13 cellular contexts compared by ENCODE assay signal in genomic region chr3:42078686-42079085, GRCh38. TPM values are rescaled to one million over a fixed set of nuclear protein-coding genes. Genes with fewer than 3 reads are reported as not detected.
DNase-seq lines count a peak whose midpoint lies in the region; ATAC-seq and TF ChIP-seq lines count a peak whose summit lies in the region.
"Had no signal": no experiment of that assay in that cellular context is flagged by ENCODE, and none has a peak within 500 bp of the region (broad histone marks: within the 10 kb centered on the region; RNA-seq: fewer than 3 reads in every experiment).

No MANE protein-coding gene starts in this region.

- H3K4me1 ChIP-seq in PC-9 (replicated peaks; ENCODE audit: insufficient read depth) (peaks cover 36% of the 10 kb centered on the region), subcutaneous abdominal adipose tissue (ENCODE audit: control insufficient read depth in 5 of 5, insufficient read depth in 5 of 5, low read length in 5 of 5) (peaks cover 5 to 55% (median 45%) of the 10 kb centered on the region in 5 donors), SJCRH30 (peaks cover 13% of the 10 kb centered on the region)
- H3K4me1 ChIP-seq: BE2C had no signal

- no peaks in the 10 kb centered on the region for H4K20me1 ChIP-seq in PC-9 (ENCODE audit: insufficient read depth)

- H3K27ac ChIP-seq in PC-9, result peak overlapping the region; percentile 87; the same call in 1 of the 2 replicates
- H3K27ac ChIP-seq in layer of hippocampus (ENCODE audit: low read depth, low read length), result peak overlapping the region; percentile 2
- peak overlapping the region; percentile 3 for H3K27ac ChIP-seq in subcutaneous abdominal adipose tissue (ENCODE audit: low read depth, low read length)
- no peak overlapping the region for H3K27ac ChIP-seq in SJCRH30
- H3K27ac ChIP-seq: testis had no signal

- H3K79me2 ChIP-seq in PC-9 (ENCODE audit: low read depth), result peaks cover 10% of the 10 kb centered on the region; the same call in 1 of the 2 replicates

- no peak for ATAC-seq in activated CD8-positive, alpha-beta memory T cell treated with anti-CD3 and anti-CD28 coated beads, Interleukin-2, amount 10 ng/mL, durations not matched to agents 7 days and 5 days
- no peak for ATAC-seq in activated T-cell treated with anti-CD3 and anti-CD28 coated beads, Interleukin-2, amount 50 U/mL, for 72 hours (replicated peaks in 1 of 2)
- ATAC-seq: left colon had no signal

- no peaks in the 10 kb centered on the region for H3K36me3 ChIP-seq in PC-9 (ENCODE audit: low read depth)
- H3K36me3 ChIP-seq in subcutaneous abdominal adipose tissue (ENCODE audit: control insufficient read depth in 5 of 5, insufficient read depth in 5 of 5, low read length in 5 of 5), result no peaks in the 10 kb centered on the region
- no peaks in the 10 kb centered on the region for H3K36me3 ChIP-seq in SJCRH30
- H3K36me3 ChIP-seq: BE2C had no signal

- peak; percentile 39 for DNase-seq in GM03348 (ENCODE audit: low spot score)
- no peak for DNase-seq in PC-9
- DNase-seq in SJCRH30, result no peak
- no peak for DNase-seq in activated CD8-positive, alpha-beta memory T cell treated with anti-CD3 and anti-CD28 coated beads, Interleukin-2, amount 10 ng/mL, durations not matched to agents 7 days and 5 days
- no peak for DNase-seq in activated T-cell treated with anti-CD3 and anti-CD28 coated beads, Interleukin-2, amount 50 U/mL, for 72 hours
- DNase-seq: activated CD8-positive, alpha-beta memory T cell treated with anti-CD3 and anti-CD28 coated beads for 24 hours; BE2C; hypothalamus; left colon; occipital lobe; testis had no signal

- POLR2A ChIA-PET in PC-9 (lab: Charles Lee; ENCODE audit: unreplicated experiment), result no interaction called here

- peaks cover 34% of the 10 kb centered on the region for H3F3A ChIP-seq in PC-9 (ENCODE audit: insufficient read depth, low read depth)

- no peak overlapping the region for H3K4me3 Mint-ChIP-seq in activated CD8-positive, alpha-beta memory T cell treated with anti-CD3 and anti-CD28 coated beads, Interleukin-2, amount 10 ng/mL, durations not matched to agents 7 days and 5 days
- no peak overlapping the region for H3K4me3 Mint-ChIP-seq in activated T-cell treated with anti-CD3 and anti-CD28 coated beads, Interleukin-2, amount 50 U/mL, for 72 hours

- no peaks in the 10 kb centered on the region for H3K27me3 Mint-ChIP-seq in activated CD8-positive, alpha-beta memory T cell treated with anti-CD3 and anti-CD28 coated beads, Interleukin-2, amount 10 ng/mL, durations not matched to agents 7 days and 5 days
- H3K27me3 Mint-ChIP-seq in activated T-cell treated with anti-CD3 and anti-CD28 coated beads, Interleukin-2, amount 50 U/mL, for 72 hours (ENCODE audit: low read depth), result no peaks in the 10 kb centered on the region

- no peak overlapping the region for H2AFZ ChIP-seq in PC-9

- H3K4me3 ChIP-seq in PC-9, result no peak overlapping the region
- H3K4me3 ChIP-seq in subcutaneous abdominal adipose tissue (ENCODE audit: low read depth in 1 of 5, low read length in 5 of 5), result no peak overlapping the region
- H3K4me3 ChIP-seq in SJCRH30, result no peak overlapping the region
- H3K4me3 ChIP-seq: testis had no signal

- H3K9me3 Mint-ChIP-seq in activated CD8-positive, alpha-beta memory T cell treated with anti-CD3 and anti-CD28 coated beads, Interleukin-2, amount 10 ng/mL, durations not matched to agents 7 days and 5 days (ENCODE audit: low read depth), result peaks cover 2% of the 10 kb centered on the region
- peaks cover 2 to 3% of the 10 kb centered on the region in 2 donors for H3K9me3 Mint-ChIP-seq in activated T-cell treated with anti-CD3 and anti-CD28 coated beads, Interleukin-2, amount 50 U/mL, for 72 hours

- H3K9me3 ChIP-seq in PC-9 (ENCODE audit: insufficient read depth, low read depth) (no peaks in the 10 kb centered on the region), subcutaneous abdominal adipose tissue (ENCODE audit: control insufficient read depth in 5 of 5, low read length in 5 of 5) (peaks cover 0 to 6% (median 3%) of the 10 kb centered on the region in 5 donors), SJCRH30 (replicated peaks) (no peaks in the 10 kb centered on the region)
- H3K9me3 ChIP-seq: BE2C, testis had no signal

- H3K27ac Mint-ChIP-seq in activated CD8-positive, alpha-beta memory T cell treated with anti-CD3 and anti-CD28 coated beads, Interleukin-2, amount 10 ng/mL, durations not matched to agents 7 days and 5 days, result no peak overlapping the region
- H3K27ac Mint-ChIP-seq in activated T-cell treated with anti-CD3 and anti-CD28 coated beads, Interleukin-2, amount 50 U/mL, for 72 hours, result no peak overlapping the region

- H3K4me2 ChIP-seq in PC-9, result peak overlapping the region; percentile 74; the same call in 1 of the 2 replicates

- no peak overlapping the region for H3K9ac ChIP-seq in subcutaneous abdominal adipose tissue (ENCODE audit: low read length in 5 of 5)

- no peaks in the 10 kb centered on the region for H3K9me2 ChIP-seq in PC-9 (ENCODE audit: insufficient read depth)

- BruUV-seq in PC-9 (replicated peaks; lab: Mats Ljungman, UMichigan), result no TSS peak

- intact Hi-C loops in PC-9 (cut with micrococcal nuclease; ENCODE audit: unreplicated experiment), result no loop called here

- peaks cover 38% of the 10 kb centered on the region for H3K4me1 Mint-ChIP-seq in activated CD8-positive, alpha-beta memory T cell treated with anti-CD3 and anti-CD28 coated beads, Interleukin-2, amount 10 ng/mL, durations not matched to agents 7 days and 5 days
- H3K4me1 Mint-ChIP-seq in activated T-cell treated with anti-CD3 and anti-CD28 coated beads, Interleukin-2, amount 50 U/mL, for 72 hours (ENCODE audit: low read depth), result peaks cover 50% of the 10 kb centered on the region

- H3K36me3 Mint-ChIP-seq in activated CD8-positive, alpha-beta memory T cell treated with anti-CD3 and anti-CD28 coated beads, Interleukin-2, amount 10 ng/mL, durations not matched to agents 7 days and 5 days, result peaks cover 17% of the 10 kb centered on the region
- H3K36me3 Mint-ChIP-seq in activated T-cell treated with anti-CD3 and anti-CD28 coated beads, Interleukin-2, amount 50 U/mL, for 72 hours (ENCODE audit: insufficient read depth in 2 of 2), result peaks cover 2 to 5% of the 10 kb centered on the region in 2 donors

- H3K27me3 ChIP-seq in PC-9 (ENCODE audit: insufficient read depth, low read depth) (no peaks in the 10 kb centered on the region), layer of hippocampus (ENCODE audit: control insufficient read depth, insufficient read depth, low read length) (no peaks in the 10 kb centered on the region), subcutaneous abdominal adipose tissue (ENCODE audit: control insufficient read depth in 5 of 5, insufficient read depth in 4 of 5, low read length in 5 of 5) (no peaks in the 10 kb centered on the region), SJCRH30 (no peaks in the 10 kb centered on the region)
- H3K27me3 ChIP-seq: BE2C, testis had no signal

- no peak for TF ChIP-seq CTCF in PC-9 (conservative IDR thresholded peaks at IDR 0.05)

- CTCF ChIA-PET in PC-9 (lab: Charles Lee), result no interaction called here
- CTCF ChIA-PET in activated CD8-positive, alpha-beta memory T cell treated with anti-CD3 and anti-CD28 coated beads, Interleukin-2, amount 10 ng/mL, durations not matched to agents 7 days and 5 days (lab: Charles Lee), result no interaction called here

RNA-seq across cellular contexts. Expression of gene TRAK1, which starts 12.5 kb away (rescaled TPM):
- total RNA-seq in PC-9 (2021), result 43.4 and 46.8 TPM in 2 replicates
- total RNA-seq in SJCRH30 (2014; rRNA removed; shearing (Covaris generic)), result 10.3 and 12.1 TPM in 2 replicates
- total RNA-seq in activated CD8-positive, alpha-beta memory T cell treated with anti-CD3 and anti-CD28 coated beads, Interleukin-2, amount 10 ng/mL, durations not matched to agents 7 days and 5 days, result 10 to 100 TPM; 27.3 to 31.1 TPM
- 10 to 100 TPM; 17.8 to 19.6 TPM for total RNA-seq in activated T-cell treated with anti-CD3 and anti-CD28 coated beads, Interleukin-2, amount 50 U/mL, for 72 hours
